Comparison of ENCODE assay signal across 26 cellular contexts in the genomic region with DNA sequence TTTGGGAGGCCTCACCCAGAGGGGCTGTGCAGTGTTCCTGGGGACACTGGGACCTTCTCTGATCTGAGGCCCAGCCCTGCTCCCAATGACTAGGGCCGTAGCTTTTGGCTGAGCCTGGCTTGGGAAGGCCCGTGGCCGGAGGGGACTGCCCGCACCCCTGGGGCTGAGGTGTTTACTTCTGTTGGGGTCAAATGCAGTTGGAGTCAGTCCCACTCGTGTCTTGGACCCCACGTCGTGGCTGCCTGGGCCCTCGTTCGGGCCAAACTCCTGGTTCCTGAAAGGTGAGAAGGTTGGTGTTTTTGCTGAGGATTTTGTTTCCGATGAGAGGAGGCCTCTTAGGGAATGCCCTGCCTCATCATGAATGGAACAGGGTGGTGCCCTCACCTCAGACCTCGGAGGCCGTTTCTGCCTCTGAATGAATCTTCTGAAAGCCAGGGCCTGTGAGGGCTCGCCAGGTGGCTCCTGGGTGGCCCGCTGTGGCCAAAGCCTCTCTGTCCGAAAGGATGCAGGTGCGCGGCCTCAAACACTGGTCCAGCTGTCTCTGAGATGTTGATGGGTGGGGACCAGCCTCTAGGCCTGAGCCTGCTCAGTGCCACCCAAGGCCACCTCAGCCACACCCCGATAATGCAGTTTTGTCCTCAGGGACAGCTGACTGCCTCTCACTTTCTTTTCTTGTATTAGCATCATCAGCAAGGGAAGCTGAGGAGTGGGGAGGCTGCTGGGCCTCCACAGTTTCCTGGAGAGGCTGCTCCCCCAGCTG. TPM values are rescaled to one million over a fixed set of nuclear protein-coding genes. Genes with fewer than 3 reads are reported as not detected.
DNase-seq lines count a peak whose midpoint lies in the region; ATAC-seq, FAIRE-seq and TF ChIP-seq lines count a peak whose summit lies in the region.
"Had no signal": no experiment of that assay in that cellular context is flagged by ENCODE, and none has a peak within 500 bp of the region (broad histone marks: within the 10 kb centered on the region; RNA-seq: fewer than 3 reads in every experiment).

No MANE protein-coding gene starts in this region.

- TF ChIP-seq CTCF in OCI-LY7 (conservative IDR thresholded peaks at IDR 0.05; ENCODE audit: low read length) (no peak), neural progenitor cell (IDR thresholded peaks at IDR 0.05) (no peak)

- H3K36me3 Mint-ChIP-seq in neural progenitor cell = no peaks in the 10 kb centered on the region
- H3K36me3 Mint-ChIP-seq: immature natural killer cell, memory B cell had no signal

- ATAC-seq in HG02840 (IDR thresholded peaks at IDR 0.05; ENCODE audit: low FRiP score, unreplicated experiment) = no peak
- ATAC-seq: activated CD4-positive, alpha-beta T cell treated with anti-CD3 and anti-CD28 coated beads for 36 hours had no signal

- CTCF ChIA-PET in OCI-LY7 (lab: Charles Lee; ENCODE audit: unreplicated experiment) = interaction anchor here (0.5 kb wide), 1 partner anchor 103 kb away, joined by 3 read pairs; no protein-coding TSS in a partner anchor

- H3K4me1 ChIP-seq in BLaER1 treated with 17β-estradiol and CSF1 and Interleukin-3, amounts not matched to agents 10 nM and 100 nM = peaks cover 0 to 32% (median 23%) of the 10 kb centered on the region in 10 experiments; a peak in 16 of 20 replicates
- H3K4me1 ChIP-seq in OCI-LY7 (ENCODE audit: insufficient read depth, low read length, poor library complexity, severe bottlenecking) = peaks cover 72% of the 10 kb centered on the region
- H3K4me1 ChIP-seq in neural progenitor cell = no peaks in the 10 kb centered on the region
- H3K4me1 ChIP-seq: colonic mucosa, esophagus muscularis mucosa, uterus had no signal

- FAIRE-seq in GM19239 (lab: Jason Lieb, UNC) = peak; percentile 82
- FAIRE-seq: H54 had no signal

- H3K4me2 ChIP-seq in BLaER1 treated with 17β-estradiol and CSF1 and Interleukin-3, amounts not matched to agents 10 nM and 100 nM = peak overlapping the region in 7 of 11 experiments; percentile 6 to 34 (median 25); a peak in 7 of 22 replicates
- H3K4me2 ChIP-seq in OCI-LY7 (ENCODE audit: low read length) (peak overlapping the region; percentile 67), neural progenitor cell (no peak overlapping the region)
- H3K4me2 ChIP-seq: PC-9 had no signal

- DNase-seq in GM19239 (ENCODE audit: insufficient read length, low spot score) (no peak), OCI-LY7 (ENCODE audit: low spot score) (peak; percentile 95), neural progenitor cell (ENCODE audit: low spot score) (peak; percentile 3), NCI-H1105 (lab: John Stamatoyannopoulos, UW) (no peak)
- no peak for DNase-seq in stimulated activated CD4-positive, alpha-beta T cell treated with anti-CD3 and anti-CD28 coated beads, Interleukin-15, amount 100 ng/mL, for 24 hours
- no peak for DNase-seq in stimulated activated CD4-positive, alpha-beta T cell treated with anti-CD3 and anti-CD28 coated beads, Interleukin-4, amount 100 ng/mL, for 4 hours
- DNase-seq: activated CD4-positive, alpha-beta T cell treated with anti-CD3 and anti-CD28 coated beads for 36 hours; activated CD8-positive, alpha-beta memory T cell treated with anti-CD3 and anti-CD28 coated beads for 24 hours; activated gamma-delta T cell treated with Interleukin-2 at 50 U/mL for 16 hours; activated T-cell treated with anti-CD3 and anti-CD28 coated beads, Interleukin-2, amount 50 U/mL, for 1 hour; C1 segment of cervical spinal cord; Calu3; colonic mucosa; effector memory CD4-positive, alpha-beta T cell; foreskin melanocyte; immature natural killer cell; NCI-H1105 treated with DMSO at 0.1 percent for 48 hours; NCI-H2081 treated with DMSO at 0.1 percent for 48 hours; PC-9; substantia nigra; uterus had no signal

- intact Hi-C loops in OCI-LY7 (cut with micrococcal nuclease; ENCODE audit: unreplicated experiment) = loop anchor here (1.0 to 5.0 kb wide), 4 partner anchors 45 to 139 kb away; no protein-coding TSS in a partner anchor

- peaks cover 9% of the 10 kb centered on the region for H3F3A ChIP-seq in neural progenitor cell (ENCODE audit: low read depth)

- H3K9me3 Mint-ChIP-seq in neural progenitor cell = no peaks in the 10 kb centered on the region
- H3K9me3 Mint-ChIP-seq: immature natural killer cell, memory B cell had no signal

- peaks cover 8% of the 10 kb centered on the region for H3K27me3 Mint-ChIP-seq in neural progenitor cell (ENCODE audit: insufficient read depth, low read depth)

- no peak overlapping the region for H3K27ac ChIP-seq in BLaER1 treated with 17β-estradiol and CSF1 and Interleukin-3, amounts not matched to agents 10 nM and 100 nM
- peak overlapping the region; percentile 95 for H3K27ac ChIP-seq in OCI-LY7 (ENCODE audit: low read depth, low read length, poor library complexity, severe bottlenecking)
- H3K27ac ChIP-seq in neural progenitor cell = no peak overlapping the region
- H3K27ac ChIP-seq: colonic mucosa, esophagus muscularis mucosa, PC-9, uterus had no signal

- H3K4me3 Mint-ChIP-seq in neural progenitor cell = no peak overlapping the region
- H3K4me3 Mint-ChIP-seq: activated CD4-positive, alpha-beta T cell treated with anti-CD3 and anti-CD28 coated beads for 36 hours; immature natural killer cell; memory B cell had no signal

- H3K27me3 ChIP-seq in BLaER1 treated with 17β-estradiol and CSF1 and Interleukin-3, amounts not matched to agents 10 nM and 100 nM = peaks cover 0 to 9% (median 0%) of the 10 kb centered on the region in 11 experiments; a peak in 1 of 22 replicates
- no peaks in the 10 kb centered on the region for H3K27me3 ChIP-seq in neural progenitor cell
- H3K27me3 ChIP-seq: colonic mucosa, esophagus muscularis mucosa, uterus had no signal

- peaks cover 0 to 10% (median 0%) of the 10 kb centered on the region in 11 experiments; a peak in 2 of 22 replicates for H4K20me1 ChIP-seq in BLaER1 treated with 17β-estradiol and CSF1 and Interleukin-3, amounts not matched to agents 10 nM and 100 nM
- H4K20me1 ChIP-seq in OCI-LY7 (ENCODE audit: insufficient read depth, low read length) (no peaks in the 10 kb centered on the region), neural progenitor cell (ENCODE audit: low read depth) (no peaks in the 10 kb centered on the region)

- no peak overlapping the region for H3K27ac Mint-ChIP-seq in neural progenitor cell
- H3K27ac Mint-ChIP-seq: activated CD4-positive, alpha-beta T cell treated with anti-CD3 and anti-CD28 coated beads for 36 hours; immature natural killer cell; memory B cell had no signal

- H3K4me3 ChIP-seq in BLaER1 treated with 17β-estradiol and CSF1 and Interleukin-3, amounts not matched to agents 10 nM and 100 nM = no peak overlapping the region
- peak overlapping the region; percentile 33 for H3K4me3 ChIP-seq in OCI-LY7 (ENCODE audit: low read depth, low read length, poor library complexity, severe bottlenecking)
- no peak overlapping the region for H3K4me3 ChIP-seq in neural progenitor cell
- H3K4me3 ChIP-seq: colonic mucosa, esophagus muscularis mucosa, PC-9, uterus had no signal

- no peaks in the 10 kb centered on the region for H3K9me3 ChIP-seq in BLaER1 treated with 17β-estradiol and CSF1 and Interleukin-3, amounts not matched to agents 10 nM and 100 nM (replicated peaks in 1 of 11)
- no peaks in the 10 kb centered on the region for H3K9me3 ChIP-seq in OCI-LY7 (ENCODE audit: low read length)
- H3K9me3 ChIP-seq in neural progenitor cell (ENCODE audit: low read depth) = no peaks in the 10 kb centered on the region
- H3K9me3 ChIP-seq: colonic mucosa, esophagus muscularis mucosa, uterus had no signal

- no peaks in the 10 kb centered on the region for H3K9me2 ChIP-seq in OCI-LY7 (ENCODE audit: insufficient read depth, low read length)

- H3K79me2 ChIP-seq in OCI-LY7 (ENCODE audit: insufficient read depth, low read depth, low read length) = no peaks in the 10 kb centered on the region
- H3K79me2 ChIP-seq in neural progenitor cell (ENCODE audit: low read depth) = no peaks in the 10 kb centered on the region

- POLR2A ChIA-PET in OCI-LY7 (lab: Charles Lee) = no interaction called here

- no peaks in the 10 kb centered on the region for H3K36me3 ChIP-seq in BLaER1 treated with 17β-estradiol and CSF1 and Interleukin-3, amounts not matched to agents 10 nM and 100 nM
- no peaks in the 10 kb centered on the region for H3K36me3 ChIP-seq in OCI-LY7 (ENCODE audit: insufficient read depth, low read length)
- H3K36me3 ChIP-seq in neural progenitor cell = no peaks in the 10 kb centered on the region
- H3K36me3 ChIP-seq: colonic mucosa, esophagus muscularis mucosa, uterus had no signal

- H3K4me1 Mint-ChIP-seq in neural progenitor cell = peaks cover 12% of the 10 kb centered on the region
- H3K4me1 Mint-ChIP-seq: activated CD4-positive, alpha-beta T cell treated with anti-CD3 and anti-CD28 coated beads for 36 hours; immature natural killer cell had no signal

- H2AFZ ChIP-seq in OCI-LY7 (ENCODE audit: low read length) = peak overlapping the region; percentile 61; the same call in 1 of the 2 replicates
- no peak overlapping the region for H2AFZ ChIP-seq in neural progenitor cell (replicated peaks)
- H2AFZ ChIP-seq: PC-9 had no signal

- H3K9ac ChIP-seq in BLaER1 treated with 17β-estradiol and CSF1 and Interleukin-3, amounts not matched to agents 10 nM and 100 nM = no peak overlapping the region
- H3K9ac ChIP-seq in neural progenitor cell = no peak overlapping the region

- no TSS peak for BruUV-seq in OCI-LY7 (replicated peaks; lab: Mats Ljungman, UMichigan)

RNA-seq across cellular contexts. Expression of gene A4GALT, which starts 40.3 kb away (rescaled TPM):
- total RNA-seq in OCI-LY7 (2014; rRNA removed; shearing (Covaris generic)) = 48.9 and 61.5 TPM in 2 replicates
- total RNA-seq in OCI-LY7 (2022) (40.5 and 56.0 TPM in 2 replicates), neural progenitor cell (ENCODE audit: low replicate concordance) (2.6 and 17.7 TPM in 2 replicates)
- total RNA-seq: activated CD4-positive, alpha-beta T cell treated with anti-CD3 and anti-CD28 coated beads for 36 hours had no signal

Comparison
In these comparisons a context has a peak if more than half of its experiments do, and no peak if none do; other contexts are left out.
1. DNase-seq: peak in OCI-LY7 (single experiment) and neural progenitor cell (single experiment); none in GM19239 (single experiment), NCI-H1105 (single experiment), stimulated activated CD4-positive, alpha-beta T cell treated with anti-CD3 and anti-CD28 coated beads, Interleukin-15, amount 100 ng/mL, for 24 hours (single experiment) and stimulated activated CD4-positive, alpha-beta T cell treated with anti-CD3 and anti-CD28 coated beads, Interleukin-4, amount 100 ng/mL, for 4 hours (0 of 2).